1 cellular context compared by ENCODE assay signal in genomic region chr2:63843093-63843492, GRCh38.
A peak's percentile ranks its signal among the peaks of the same experiment; 100 is the strongest.
TF ChIP-seq lines count a peak whose summit lies in the region.

No MANE protein-coding gene starts in this region.

TF ChIP-seq in K562, 482 proteins besides CTCF, POLR2A, EP300 and RAD21 (continued from another document):
- TF ChIP-seq ZBTB33 (CRISPR knock-in tag; IDR thresholded peaks at IDR 0.05) (peak; percentile 66; the same call in 1 of the 2 replicates), REST (CRISPR knock-in tag; IDR thresholded peaks at IDR 0.05; ENCODE audit: low read depth) (no peak)
